In genomic region chr14:24804813-24805212, GRCh38 we compare ENCODE assay signal across 20 cellular contexts.
DNase-seq lines count a peak whose midpoint lies in the region; ATAC-seq, FAIRE-seq and TF ChIP-seq lines count a peak whose summit lies in the region.
"Had no signal": no experiment of that assay in that cellular context is flagged by ENCODE, and none has a peak within 500 bp of the region (broad histone marks: within the 10 kb centered on the region; RNA-seq: fewer than 3 reads in every experiment).

No MANE protein-coding gene starts in this region.

- peaks cover 23% of the 10 kb centered on the region for H3K27me3 Mint-ChIP-seq in activated T-helper 17 cell treated with anti-CD3 and anti-CD28 coated beads, Interleukin-2, amount 50 U/mL, for 72 hours

- H3K36me3 Mint-ChIP-seq in activated T-helper 17 cell treated with anti-CD3 and anti-CD28 coated beads, Interleukin-2, amount 50 U/mL, for 72 hours (ENCODE audit: low read depth), result no peaks in the 10 kb centered on the region

- H3K9me3 ChIP-seq in lower lobe of right lung (no peaks in the 10 kb centered on the region), upper lobe of left lung (no peaks in the 10 kb centered on the region), stomach (no peaks in the 10 kb centered on the region)
- H3K9me3 ChIP-seq: BE2C had no signal

- 10 to 30% methylated on average over 1 of the region's 1 CpG for WGBS in upper lobe of left lung, 2 donors
- 13 to 32% (median 22%) methylated on average over 1 of the region's 1 CpG for WGBS in stomach, 5 donors

- TF ChIP-seq EP300 in upper lobe of left lung (IDR thresholded peaks at IDR 0.05), result no peak
- no peak for TF ChIP-seq EP300 in stomach (IDR thresholded peaks at IDR 0.05)

- no peaks in the 10 kb centered on the region for H3K27me3 ChIP-seq in lower lobe of right lung (ENCODE audit: low read depth)
- no peaks in the 10 kb centered on the region for H3K27me3 ChIP-seq in upper lobe of left lung
- no peaks in the 10 kb centered on the region for H3K27me3 ChIP-seq in stomach

- ATAC-seq in lower lobe of right lung (peak; percentile 63 to 86), upper lobe of left lung (ENCODE audit: low FRiP score in 2 of 2) (peak in 1 of 2 donors; percentile 50)
- no peak for ATAC-seq in activated T-helper 17 cell treated with anti-CD3 and anti-CD28 coated beads, Interleukin-2, amount 50 U/mL, for 72 hours (replicated peaks)
- ATAC-seq: PC-3 had no signal

- no peaks in the 10 kb centered on the region for H3K9me3 Mint-ChIP-seq in activated T-helper 17 cell treated with anti-CD3 and anti-CD28 coated beads, Interleukin-2, amount 50 U/mL, for 72 hours

- intact Hi-C loops in lower lobe of right lung (cut with DNase I), result loop anchor here (10.0 kb wide), 2 partner anchors 240 to 330 kb away; no protein-coding TSS in a partner anchor
- intact Hi-C loops in stomach (cut with DNase I; ENCODE audit: low total_unique reads), result loop anchor here (5.0 to 10.0 kb wide), 2 partner anchors 240 to 342 kb away; no protein-coding TSS in a partner anchor

- no peak for FAIRE-seq in RCC 7860 (lab: Jason Lieb, UNC)
- FAIRE-seq: GM19239 had no signal

- H3K4me1 ChIP-seq in lower lobe of right lung (no peaks in the 10 kb centered on the region), upper lobe of left lung (peaks cover 8 to 16% (median 10%) of the 10 kb centered on the region in 4 donors), stomach (peaks cover 0 to 16% (median 9%) of the 10 kb centered on the region in 4 donors)
- H3K4me1 ChIP-seq: BE2C had no signal

- no peak overlapping the region for H3K27ac Mint-ChIP-seq in activated T-helper 17 cell treated with anti-CD3 and anti-CD28 coated beads, Interleukin-2, amount 50 U/mL, for 72 hours

- H3K27ac ChIP-seq in VCaP, result peak overlapping the region; percentile 99
- no peak overlapping the region for H3K27ac ChIP-seq in lower lobe of right lung
- H3K27ac ChIP-seq in upper lobe of left lung, result peak overlapping the region; percentile 13 to 35 (median 30)
- no peak overlapping the region for H3K27ac ChIP-seq in stomach
- H3K27ac ChIP-seq: KMS-11 had no signal

- DNase-seq in HT-29 (ENCODE audit: low spot score) (peak; percentile 42), lower lobe of right lung (no peak), upper lobe of left lung (no peak), stomach (no peak), RCC 7860 (ENCODE audit: low spot score) (no peak)
- DNase-seq: BE2C, DMS79, IMR-90, NCI-H1105, NCI-H146, NCI-H2029 treated with DMSO at 0.1 percent for 48 hours, NCI-H345, NCI-H524, PC-3, RPMI8226, SHP77 had no signal

- no peak overlapping the region for H3K4me3 Mint-ChIP-seq in activated T-helper 17 cell treated with anti-CD3 and anti-CD28 coated beads, Interleukin-2, amount 50 U/mL, for 72 hours

- no peaks in the 10 kb centered on the region for H3K36me3 ChIP-seq in lower lobe of right lung
- H3K36me3 ChIP-seq in upper lobe of left lung, result no peaks in the 10 kb centered on the region
- no peaks in the 10 kb centered on the region for H3K36me3 ChIP-seq in stomach
- H3K36me3 ChIP-seq: BE2C had no signal

- no peak for TF ChIP-seq POLR2A in upper lobe of left lung (IDR thresholded peaks at IDR 0.05)
- TF ChIP-seq POLR2A in stomach (IDR thresholded peaks at IDR 0.05), result no peak

- H3K4me1 Mint-ChIP-seq in activated T-helper 17 cell treated with anti-CD3 and anti-CD28 coated beads, Interleukin-2, amount 50 U/mL, for 72 hours, result peaks cover 3% of the 10 kb centered on the region

- TF ChIP-seq CTCF in VCaP (conservative IDR thresholded peaks at IDR 0.05), result no peak
- no peak for TF ChIP-seq CTCF in lower lobe of right lung (IDR thresholded peaks at IDR 0.05)
- no peak for TF ChIP-seq CTCF in upper lobe of left lung (IDR thresholded peaks at IDR 0.05)
- TF ChIP-seq CTCF in stomach (IDR thresholded peaks at IDR 0.05), result no peak

- H3K4me3 ChIP-seq in lower lobe of right lung (no peak overlapping the region), upper lobe of left lung (no peak overlapping the region), stomach (no peak overlapping the region)

Comparison
In these comparisons a context has a peak if more than half of its experiments do, and no peak if none do; other contexts are left out.
1. H3K27ac ChIP-seq: peak in VCaP (single experiment) and upper lobe of left lung (4 of 4); none in lower lobe of right lung (single experiment) and stomach (0 of 5).